ENCODE assay signal across 15 cellular contexts in genomic region chr1:2406451-2407041, GRCh38. TPM values are rescaled to one million over a fixed set of nuclear protein-coding genes. Genes with fewer than 3 reads are reported as not detected.
DNase-seq lines count a peak whose midpoint lies in the region; ATAC-seq, FAIRE-seq and TF ChIP-seq lines count a peak whose summit lies in the region.
"Had no signal": no experiment of that assay in that cellular context is flagged by ENCODE, and none has a peak within 500 bp of the region (broad histone marks: within the 10 kb centered on the region; RNA-seq: fewer than 3 reads in every experiment).

No MANE protein-coding gene starts in this region.

- no peak for TF ChIP-seq RAD21 in HepG2 (CRISPR knock-in tag; IDR thresholded peaks at IDR 0.05)

- H3K9me3 Mint-ChIP-seq in stimulated activated naive B cell treated with anti-CD40 and anti-IgM and Interleukin-4, amounts not matched to agents 10 μg/mL and 1 μg/mL and 100 μg/mL, for 72 hours = no peaks in the 10 kb centered on the region

- no peak for TF ChIP-seq EP300 in HepG2 (IDR thresholded peaks at IDR 0.05; ENCODE audit: low read depth in 2 of 2, low read length in 2 of 2)
- no peak for TF ChIP-seq EP300 in HepG2 (CRISPR knock-in tag; IDR thresholded peaks at IDR 0.05; ENCODE audit: borderline replicate concordance)

- CTCF ChIA-PET in HepG2 (lab: Yijun Ruan, JAX; ENCODE audit: low intra/inter-chr PET ratio, low total read pairs) = no interaction called here
- CTCF ChIA-PET in RWPE1 (lab: Yijun Ruan, JAX) = interaction anchor here (0.6 to 0.7 kb wide), 2 partner anchors 74 to 118 kb away, joined by 3 to 4 read pairs; no protein-coding TSS in a partner anchor

- H3K4me1 Mint-ChIP-seq in stimulated activated naive B cell treated with anti-CD40 and anti-IgM and Interleukin-4, amounts not matched to agents 10 μg/mL and 1 μg/mL and 100 μg/mL, for 72 hours = peaks cover 8 to 32% of the 10 kb centered on the region in 2 donors

- WGBS in HepG2 (ENCODE audit: low lambda C conversion rate) = 100% methylated on average over 3 of the region's 26 CpGs
- WGBS in right lobe of liver (ENCODE audit: insufficient coverage, low coverage, low lambda C conversion rate, missing lambda C conversion rate) = 51% methylated on average over 3 of the region's 26 CpGs

- H4K20me1 ChIP-seq in HepG2 (ENCODE audit: insufficient read depth, low read length) = no peaks in the 10 kb centered on the region

- H3K4me3 ChIP-seq in HepG2 (replicated peaks in 1 of 3; ENCODE audit: insufficient read depth in 1 of 3, low read depth in 2 of 3, low read length in 3 of 3) = no peak overlapping the region
- no peak overlapping the region for H3K4me3 ChIP-seq in right lobe of liver
- H3K4me3 ChIP-seq in epithelial cell of proximal tubule (ENCODE audit: low read depth, low read length) = no peak overlapping the region
- H3K4me3 ChIP-seq: gastroesophageal sphincter, vagina had no signal

- BruUV-seq in HepG2 (replicated peaks; lab: Mats Ljungman, UMichigan) = no TSS peak

- no peak overlapping the region for H3K9ac ChIP-seq in HepG2 (ENCODE audit: insufficient read depth, low read depth, low read length)

- H3K4me2 ChIP-seq in HepG2 (ENCODE audit: low read depth, low read length) = no peak overlapping the region

- H3K36me3 Mint-ChIP-seq in stimulated activated naive B cell treated with anti-CD40 and anti-IgM and Interleukin-4, amounts not matched to agents 10 μg/mL and 1 μg/mL and 100 μg/mL, for 72 hours = peaks cover 30 to 40% of the 10 kb centered on the region in 2 donors

- no peak overlapping the region for H2AFZ ChIP-seq in HepG2 (ENCODE audit: low read length)

- TF ChIP-seq CTCF in HepG2 (CRISPR knock-in tag; IDR thresholded peaks at IDR 0.05) = peak; percentile 30; the same call in 1 of the 2 replicates
- no peak for TF ChIP-seq CTCF in right lobe of liver (IDR thresholded peaks at IDR 0.05)
- no peak for TF ChIP-seq CTCF in RWPE1 (conservative IDR thresholded peaks at IDR 0.05; ENCODE audit: low read depth)
- TF ChIP-seq CTCF in epithelial cell of proximal tubule (conservative IDR thresholded peaks at IDR 0.05; ENCODE audit: low read depth, low read length) = peak; percentile 8

- no peaks in the 10 kb centered on the region for H3K27me3 ChIP-seq in HepG2 (ENCODE audit: control insufficient read depth in 1 of 2, insufficient read depth in 2 of 2, low read length in 2 of 2)
- H3K27me3 ChIP-seq in right lobe of liver = no peaks in the 10 kb centered on the region
- H3K27me3 ChIP-seq: gastroesophageal sphincter, vagina had no signal

- peaks cover 10% of the 10 kb centered on the region for H3K4me1 ChIP-seq in HepG2 (ENCODE audit: insufficient read depth, low read length)
- peaks cover 0 to 7% (median under 1%) of the 10 kb centered on the region in 4 donors for H3K4me1 ChIP-seq in right lobe of liver

- no peaks in the 10 kb centered on the region for H3K27me3 Mint-ChIP-seq in stimulated activated naive B cell treated with anti-CD40 and anti-IgM and Interleukin-4, amounts not matched to agents 10 μg/mL and 1 μg/mL and 100 μg/mL, for 72 hours

- TF ChIP-seq POLR2A in HepG2 (IDR thresholded peaks at IDR 0.05; ENCODE audit: insufficient read depth in 1 of 2, low read depth in 2 of 2, low read length in 2 of 2) = no peak
- no peak for TF ChIP-seq POLR2A in right lobe of liver (IDR thresholded peaks at IDR 0.05)
- TF ChIP-seq POLR2A in GM18505 (IDR thresholded peaks at IDR 0.05; ENCODE audit: borderline replicate concordance, extremely low read depth, insufficient read depth, insufficient read length) = no peak

- H3K36me3 ChIP-seq in HepG2 (replicated peaks in 1 of 2; ENCODE audit: control insufficient read depth in 1 of 2, insufficient read depth in 2 of 2, low read length in 2 of 2) (peaks cover 38 to 79% of the 10 kb centered on the region in 2 experiments), right lobe of liver (peaks cover 0 to 40% (median 19%) of the 10 kb centered on the region in 4 donors)

- in situ Hi-C loops in HepG2 (cut with HindIII; ENCODE audit: extremely low pct_ligation_motif_present, low pct_unique_long_range_greater_than_20kb) = no loop called here

- intact Hi-C loops in HepG2 (cut with micrococcal nuclease; ENCODE audit: unreplicated experiment) (no loop called here), right lobe of liver (cut with DNase I) (no loop called here)

- H3K27ac Mint-ChIP-seq in stimulated activated naive B cell treated with anti-CD40 and anti-IgM and Interleukin-4, amounts not matched to agents 10 μg/mL and 1 μg/mL and 100 μg/mL, for 72 hours = peak overlapping the region; percentile 51

- no peak for FAIRE-seq in HepG2 (lab: Jason Lieb, UNC)

- H3K27ac ChIP-seq in HepG2 (ENCODE audit: extremely low read length, insufficient read depth, low read length) (no peak overlapping the region), right lobe of liver (no peak overlapping the region), RWPE1 (peak overlapping the region; percentile 59)
- H3K27ac ChIP-seq: gastroesophageal sphincter, vagina had no signal

- ATAC-seq in HepG2 (peak; percentile 13), right lobe of liver (no peak), GM18505 (IDR thresholded peaks at IDR 0.05; ENCODE audit: unreplicated experiment) (no peak), GM21619 (IDR thresholded peaks at IDR 0.05; ENCODE audit: unreplicated experiment) (no peak)
- ATAC-seq in stimulated activated naive B cell treated with anti-CD40 and anti-IgM and Interleukin-4, amounts not matched to agents 10 μg/mL and 1 μg/mL and 100 μg/mL, for 72 hours (replicated peaks) = peak in 1 of 2 donors; percentile 14
- ATAC-seq: gastroesophageal sphincter had no signal

- POLR2A ChIA-PET in HepG2 (lab: Yijun Ruan, JAX) = interaction anchor here (1.1 kb wide), 1 partner anchor 120 kb away, joined by 3 read pairs; the partner anchor contains the start of gene PANK4
- POLR2A ChIA-PET in RWPE1 (lab: Yijun Ruan, JAX; ENCODE audit: low non-redundant PET) = no interaction called here

- H3K9me3 ChIP-seq in HepG2 (ENCODE audit: low read length) = no peaks in the 10 kb centered on the region
- H3K9me3 ChIP-seq in right lobe of liver = no peaks in the 10 kb centered on the region
- H3K9me3 ChIP-seq: gastroesophageal sphincter, vagina had no signal

- H3K79me2 ChIP-seq in HepG2 (ENCODE audit: insufficient read depth, low read length) = peaks cover 7% of the 10 kb centered on the region

- DNase-seq in HepG2 (ENCODE audit: low spot score) (no peak), right lobe of liver (no peak), RWPE1 (ENCODE audit: low spot score) (no peak), epithelial cell of proximal tubule (ENCODE audit: low read depth) (no peak), NCI-H1694 (lab: John Stamatoyannopoulos, UW) (no peak)
- DNase-seq in stimulated activated naive B cell treated with anti-CD40 and anti-IgM and Interleukin-4, amounts not matched to agents 10 μg/mL and 1 μg/mL and 100 μg/mL, for 72 hours = no peak
- DNase-seq: activated CD4-positive, alpha-beta T cell treated with anti-CD3 and anti-CD28 coated beads for 48 hours; effector CD8-positive, alpha-beta T cell; KBM-7; NCI-H1694 treated with DMSO at 0.1 percent for 48 hours; T-helper 1 cell had no signal

- H3K4me3 Mint-ChIP-seq in stimulated activated naive B cell treated with anti-CD40 and anti-IgM and Interleukin-4, amounts not matched to agents 10 μg/mL and 1 μg/mL and 100 μg/mL, for 72 hours = no peak overlapping the region

RNA-seq across cellular contexts. Expression of gene PEX10, which starts 5.8 kb away (rescaled TPM):
- 38.3 and 39.6 TPM in 2 replicates for total RNA-seq in HepG2 (2016; rRNA removed; fragmentation: Illumina TruSeq; extraction: Trizol)
- total RNA-seq in HepG2 (2016; cell fraction: cytosol; rRNA removed; fragmentation: Illumina TruSeq; extraction: Trizol; ENCODE audit: low read depth) = 20.2 and 25.8 TPM in 2 replicates
- total RNA-seq in HepG2 (2016; cell fraction: insoluble cytoplasmic fraction; rRNA removed; fragmentation: Illumina TruSeq; extraction: Trizol) = 37.8 and 38.9 TPM in 2 replicates
- total RNA-seq in HepG2 (2016; cell fraction: membrane; rRNA removed; fragmentation: Illumina TruSeq; extraction: Trizol) = 53.4 and 59.7 TPM in 2 replicates
- 27.1 and 27.5 TPM in 2 replicates for total RNA-seq in HepG2 (2016; cell fraction: nucleus; rRNA removed; fragmentation: Illumina TruSeq; extraction: Trizol)
- polyA plus RNA-seq in HepG2 (2011; rRNA removed) = 16.1 and 21.0 TPM in 2 replicates
- polyA plus RNA-seq in HepG2 (2011; cell fraction: cytosol; rRNA removed) = 16.3 and 20.9 TPM in 2 replicates
- 49.0 and 57.5 TPM in 2 replicates for polyA plus RNA-seq in HepG2 (2011; cell fraction: nucleus; rRNA removed)
- polyA plus RNA-seq in HepG2 (2012) = 13.3 and 14.5 TPM in 2 replicates
- polyA plus RNA-seq in HepG2 (2016; cell fraction: cytosol; fragmentation: Illumina TruSeq; extraction: Trizol; ENCODE audit: low read depth) = 27.1 and 37.0 TPM in 2 replicates
- 36.5 and 40.8 TPM in 2 replicates for polyA plus RNA-seq in HepG2 (2016; cell fraction: insoluble cytoplasmic fraction; fragmentation: Illumina TruSeq; extraction: Trizol; ENCODE audit: low read depth)
- polyA plus RNA-seq in HepG2 (2016; cell fraction: membrane; fragmentation: Illumina TruSeq; extraction: Trizol; ENCODE audit: low read depth) = 47.4 and 49.9 TPM in 2 replicates
- 44.7 and 46.3 TPM in 2 replicates for polyA plus RNA-seq in HepG2 (2016; cell fraction: nucleus; fragmentation: Illumina TruSeq; extraction: Trizol; ENCODE audit: insufficient read depth, low read depth)
- 15.3 and 46.5 TPM in 2 replicates for polyA minus RNA-seq in HepG2 (2011; rRNA and poly(A)+ RNA removed; ENCODE audit: low replicate concordance)
- polyA minus RNA-seq in HepG2 (2011; cell fraction: cytosol; rRNA and poly(A)+ RNA removed) = 9.7 and 12.0 TPM in 2 replicates
- polyA minus RNA-seq in HepG2 (2011; cell fraction: nucleus; rRNA and poly(A)+ RNA removed) = 18.4 and 20.1 TPM in 2 replicates
- total RNA-seq in right lobe of liver = 10 to 100 TPM in 3 of 6 experiments, 1 to 10 TPM in 3; 7.4 to 24.3 (median 10.5) TPM
- 26.5 and 44.1 TPM in 2 replicates for total RNA-seq in epithelial cell of proximal tubule

RNA-seq across cellular contexts. Expression of gene RER1, which starts 14.9 kb away (rescaled TPM):
- 83.9 and 128 TPM in 2 replicates for total RNA-seq in HepG2 (2016; rRNA removed; fragmentation: Illumina TruSeq; extraction: Trizol)
- 51.3 and 72.8 TPM in 2 replicates for total RNA-seq in HepG2 (2016; cell fraction: cytosol; rRNA removed; fragmentation: Illumina TruSeq; extraction: Trizol; ENCODE audit: low read depth)
- 89.5 and 137 TPM in 2 replicates for total RNA-seq in HepG2 (2016; cell fraction: insoluble cytoplasmic fraction; rRNA removed; fragmentation: Illumina TruSeq; extraction: Trizol)
- 77.4 and 86.1 TPM in 2 replicates for total RNA-seq in HepG2 (2016; cell fraction: membrane; rRNA removed; fragmentation: Illumina TruSeq; extraction: Trizol)
- 76.0 and 95.5 TPM in 2 replicates for total RNA-seq in HepG2 (2016; cell fraction: nucleus; rRNA removed; fragmentation: Illumina TruSeq; extraction: Trizol)
- 135 and 164 TPM in 2 replicates for polyA plus RNA-seq in HepG2 (2011; rRNA removed)
- polyA plus RNA-seq in HepG2 (2011; cell fraction: cytosol; rRNA removed) = 82.7 and 131 TPM in 2 replicates
- polyA plus RNA-seq in HepG2 (2011; cell fraction: nucleus; rRNA removed) = 155 and 197 TPM in 2 replicates
- 64.5 and 73.8 TPM in 2 replicates for polyA plus RNA-seq in HepG2 (2012)
- 84.3 and 98.6 TPM in 2 replicates for polyA plus RNA-seq in HepG2 (2016; cell fraction: cytosol; fragmentation: Illumina TruSeq; extraction: Trizol; ENCODE audit: low read depth)
- polyA plus RNA-seq in HepG2 (2016; cell fraction: insoluble cytoplasmic fraction; fragmentation: Illumina TruSeq; extraction: Trizol; ENCODE audit: low read depth) = 87.8 and 97.0 TPM in 2 replicates
- polyA plus RNA-seq in HepG2 (2016; cell fraction: membrane; fragmentation: Illumina TruSeq; extraction: Trizol; ENCODE audit: low read depth) = 69.1 and 85.3 TPM in 2 replicates
- polyA plus RNA-seq in HepG2 (2016; cell fraction: nucleus; fragmentation: Illumina TruSeq; extraction: Trizol; ENCODE audit: insufficient read depth, low read depth) = 191 and 194 TPM in 2 replicates
- 95.9 and 234 TPM in 2 replicates for polyA minus RNA-seq in HepG2 (2011; rRNA and poly(A)+ RNA removed; ENCODE audit: low replicate concordance)
- polyA minus RNA-seq in HepG2 (2011; cell fraction: cytosol; rRNA and poly(A)+ RNA removed) = 32.9 and 45.5 TPM in 2 replicates
- 23.3 and 29.3 TPM in 2 replicates for polyA minus RNA-seq in HepG2 (2011; cell fraction: nucleus; rRNA and poly(A)+ RNA removed)
- total RNA-seq in right lobe of liver = 100 to 1,000 TPM in 4 of 6 experiments, 10 to 100 TPM in 2; 76.5 to 166 (median 122) TPM
- 114 and 185 TPM in 2 replicates for total RNA-seq in epithelial cell of proximal tubule

RNA-seq across cellular contexts. Expression of gene MORN1, which starts 15.2 kb away (rescaled TPM):
- total RNA-seq in HepG2 (2016; rRNA removed; fragmentation: Illumina TruSeq; extraction: Trizol) = 3.9 and 6.5 TPM in 2 replicates
- 1.5 and 2.2 TPM in 2 replicates for total RNA-seq in HepG2 (2016; cell fraction: cytosol; rRNA removed; fragmentation: Illumina TruSeq; extraction: Trizol; ENCODE audit: low read depth)
- 3.5 and 5.4 TPM in 2 replicates for total RNA-seq in HepG2 (2016; cell fraction: insoluble cytoplasmic fraction; rRNA removed; fragmentation: Illumina TruSeq; extraction: Trizol)
- total RNA-seq in HepG2 (2016; cell fraction: membrane; rRNA removed; fragmentation: Illumina TruSeq; extraction: Trizol) = 1.7 and 1.8 TPM in 2 replicates
- total RNA-seq in HepG2 (2016; cell fraction: nucleus; rRNA removed; fragmentation: Illumina TruSeq; extraction: Trizol) = 6.4 and 6.8 TPM in 2 replicates
- 2.6 and 3.1 TPM in 2 replicates for polyA plus RNA-seq in HepG2 (2011; rRNA removed)
- polyA plus RNA-seq in HepG2 (2011; cell fraction: cytosol; rRNA removed) = 2.5 and 3.1 TPM in 2 replicates
- polyA plus RNA-seq in HepG2 (2011; cell fraction: nucleus; rRNA removed) = 7.8 and 8.8 TPM in 2 replicates
- polyA plus RNA-seq in HepG2 (2012) = 1.3 and 1.7 TPM in 2 replicates
- 0.84 and 1.9 TPM in 2 replicates for polyA plus RNA-seq in HepG2 (2016; cell fraction: cytosol; fragmentation: Illumina TruSeq; extraction: Trizol; ENCODE audit: low read depth)
- polyA plus RNA-seq in HepG2 (2016; cell fraction: insoluble cytoplasmic fraction; fragmentation: Illumina TruSeq; extraction: Trizol; ENCODE audit: low read depth) = 2.3 and 3.3 TPM in 2 replicates
- 0.73 and 1.3 TPM in 2 replicates for polyA plus RNA-seq in HepG2 (2016; cell fraction: membrane; fragmentation: Illumina TruSeq; extraction: Trizol; ENCODE audit: low read depth)
- 8.2 and 9.2 TPM in 2 replicates for polyA plus RNA-seq in HepG2 (2016; cell fraction: nucleus; fragmentation: Illumina TruSeq; extraction: Trizol; ENCODE audit: insufficient read depth, low read depth)
- 6.7 and 28.4 TPM in 2 replicates for polyA minus RNA-seq in HepG2 (2011; rRNA and poly(A)+ RNA removed; ENCODE audit: low replicate concordance)
- polyA minus RNA-seq in HepG2 (2011; cell fraction: cytosol; rRNA and poly(A)+ RNA removed) = 1.3 and 3.0 TPM in 2 replicates
- polyA minus RNA-seq in HepG2 (2011; cell fraction: nucleus; rRNA and poly(A)+ RNA removed) = 7.5 and 8.9 TPM in 2 replicates
- total RNA-seq in right lobe of liver = 1 to 10 TPM; 3.1 to 7.1 (median 4.5) TPM
- total RNA-seq in epithelial cell of proximal tubule = 3.2 and 8.1 TPM in 2 replicates

Comparison
In these comparisons a context has a peak if more than half of its experiments do, and no peak if none do; other contexts are left out.
1. CTCF ChIP-seq: peak in HepG2 (single experiment) and epithelial cell of proximal tubule (single experiment); none in right lobe of liver (0 of 4) and RWPE1 (single experiment).